ENCODE assay signal across 8 cellular contexts in genomic region chr1:21997891-21998623, GRCh38. TPM values are rescaled to one million over a fixed set of nuclear protein-coding genes. Genes with fewer than 3 reads are reported as not detected.
"Had no signal": no experiment of that assay in that cellular context is flagged by ENCODE, and none has a peak within 500 bp of the region (broad histone marks: within the 10 kb centered on the region; RNA-seq: fewer than 3 reads in every experiment).

No MANE protein-coding gene starts in this region.

RNA-seq across cellular contexts. Expression of gene CELA3A, which starts 3.4 kb away (rescaled TPM):
- total RNA-seq: activated CD8-positive, alpha-beta memory T cell treated with anti-CD3 and anti-CD28 coated beads for 36 hours; activated T-cell treated with anti-CD3 and anti-CD28 coated beads, Interleukin-2, amount 50 U/mL, for 72 hours; fibroblast of lung; lower leg skin; naive thymus-derived CD8-positive, alpha-beta T cell; urinary bladder had no signal
- polyA plus RNA-seq: fibroblast of lung; keratinocyte; naive thymus-derived CD8-positive, alpha-beta T cell had no signal

RNA-seq across cellular contexts. Expression of gene CELA3B, which starts 21.2 kb away (rescaled TPM):
- total RNA-seq: activated CD8-positive, alpha-beta memory T cell treated with anti-CD3 and anti-CD28 coated beads for 36 hours; activated T-cell treated with anti-CD3 and anti-CD28 coated beads, Interleukin-2, amount 50 U/mL, for 72 hours; fibroblast of lung; lower leg skin; naive thymus-derived CD8-positive, alpha-beta T cell; urinary bladder had no signal
- polyA plus RNA-seq: fibroblast of lung; keratinocyte; naive thymus-derived CD8-positive, alpha-beta T cell; ovary had no signal
